Comparison of ENCODE assay signal across 8 cellular contexts in the genomic region with DNA sequence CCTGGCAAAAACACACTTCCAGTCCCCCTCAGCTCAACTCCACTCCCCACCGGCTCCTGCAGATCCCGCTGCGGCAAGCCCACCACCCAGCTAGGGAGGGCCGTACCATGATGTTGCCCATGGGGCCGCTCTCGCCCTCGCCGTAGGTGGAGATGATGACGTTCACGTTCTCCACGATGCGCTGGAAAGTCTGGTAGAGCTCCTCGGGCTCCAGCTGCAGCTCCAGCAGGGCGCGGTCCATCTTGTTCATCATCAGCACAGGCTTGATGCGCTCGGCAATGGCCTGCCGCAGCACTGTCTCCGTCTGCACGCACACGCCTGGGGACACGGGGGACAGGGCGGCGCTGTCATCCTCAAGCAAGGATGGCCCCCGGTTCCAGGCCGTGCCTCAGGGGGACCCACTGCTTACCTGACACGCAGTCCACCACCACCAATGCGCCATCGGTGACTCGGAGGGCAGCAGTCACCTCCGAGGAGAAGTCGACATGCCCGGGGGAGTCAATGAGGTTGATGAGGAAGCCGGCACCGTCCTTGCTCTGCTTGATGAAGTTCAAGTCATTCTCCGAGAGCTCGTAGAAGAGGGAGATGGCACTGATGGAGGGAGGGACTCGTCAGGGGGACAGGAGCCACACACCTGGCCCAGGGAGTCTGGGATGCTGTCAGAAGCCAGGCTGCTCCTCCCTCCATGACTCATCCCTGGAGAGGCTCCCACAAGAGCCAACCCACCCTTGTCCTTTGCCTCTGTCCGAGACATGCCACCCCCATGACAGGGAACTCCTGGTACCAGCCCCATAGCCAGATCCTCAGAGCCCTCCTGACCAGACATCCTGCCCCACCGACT. TPM values are rescaled to one million over a fixed set of nuclear protein-coding genes. Genes with fewer than 3 reads are reported as not detected.
DNase-seq lines count a peak whose midpoint lies in the region; TF ChIP-seq lines count a peak whose summit lies in the region.

No MANE protein-coding gene starts in this region.

- H3K4me1 ChIP-seq in transverse colon = peaks cover 18 to 42% (median 34%) of the 10 kb centered on the region in 4 donors

- H3K9me3 ChIP-seq in transverse colon = no peaks in the 10 kb centered on the region

- peaks cover 63% of the 10 kb centered on the region for H3K4me1 Mint-ChIP-seq in activated naive CD4-positive, alpha-beta T cell treated with anti-CD3 and anti-CD28 coated beads, Interleukin-2, amount 10 ng/mL, durations not matched to agents 7 days and 5 days

- CTCF ChIA-PET in activated naive CD4-positive, alpha-beta T cell treated with anti-CD3 and anti-CD28 coated beads, Interleukin-2, amount 10 ng/mL, durations not matched to agents 7 days and 5 days (lab: Charles Lee) = interaction anchor here (0.7 to 0.9 kb wide), 2 partner anchors 11 to 204 kb away, joined by 3 read pairs; no protein-coding TSS in a partner anchor

- H3K27me3 Mint-ChIP-seq in activated naive CD4-positive, alpha-beta T cell treated with anti-CD3 and anti-CD28 coated beads, Interleukin-2, amount 10 ng/mL, durations not matched to agents 7 days and 5 days = no peaks in the 10 kb centered on the region

- WGBS in transverse colon (ENCODE audit: low coverage in 1 of 2), 2 donors = 89% methylated on average over 40 of the region's 40 CpGs; no CpG with 5 or more reads in 1 of the 2 donors

- TF ChIP-seq EP300 in transverse colon (IDR thresholded peaks at IDR 0.05; ENCODE audit: low read depth) = no peak

- H3K9me3 Mint-ChIP-seq in activated naive CD4-positive, alpha-beta T cell treated with anti-CD3 and anti-CD28 coated beads, Interleukin-2, amount 10 ng/mL, durations not matched to agents 7 days and 5 days = no peaks in the 10 kb centered on the region

- H3K27ac Mint-ChIP-seq in activated naive CD4-positive, alpha-beta T cell treated with anti-CD3 and anti-CD28 coated beads, Interleukin-2, amount 10 ng/mL, durations not matched to agents 7 days and 5 days = peak overlapping the region; percentile 64

- peak overlapping the region; percentile 91 to 94 (median 94) for H3K27ac ChIP-seq in transverse colon

- H3K36me3 ChIP-seq in transverse colon = peaks cover 0 to 61% (median 29%) of the 10 kb centered on the region in 4 donors

- in situ Hi-C loops in transverse colon (cut with MboI; ENCODE audit: low pct_ligation_motif_present in 1 of 4, low pct_unique_long_range_greater_than_20kb in 1 of 4, low sequenced_read_pairs in 3 of 4) = loop anchor here in 2 of 4 donors (10.0 to 25.0 kb wide), 2 partner anchors 154 to 202 kb away; partner anchors contain the start of genes ANKRD24 (in 2 of the 2) and SIRT6 (in 2 of the 2)

- intact Hi-C loops in transverse colon (cut with DNase I; ENCODE audit: low total_unique reads) = no loop called here

- no peak for TF ChIP-seq CTCF in transverse colon (IDR thresholded peaks at IDR 0.05)

- peaks cover 51% of the 10 kb centered on the region for H3K36me3 Mint-ChIP-seq in activated naive CD4-positive, alpha-beta T cell treated with anti-CD3 and anti-CD28 coated beads, Interleukin-2, amount 10 ng/mL, durations not matched to agents 7 days and 5 days

- no peak for TF ChIP-seq POLR2A in transverse colon (IDR thresholded peaks at IDR 0.05)

- H3K4me3 ChIP-seq in transverse colon = peak overlapping the region in 1 of 4 donors; percentile 81

- H3K27me3 ChIP-seq in transverse colon = no peaks in the 10 kb centered on the region

- DNase-seq in stimulated activated CD4-positive, alpha-beta T cell treated with anti-CD3 and anti-CD28 coated beads, Interleukin-2, amount 100 ng/mL, for 24 hours = peak; percentile 34 to 35
- no peak for DNase-seq in stimulated activated CD4-positive, alpha-beta T cell treated with anti-CD3 and anti-CD28 coated beads, Interleukin-1b, Interleukin-23, amount 100 ng/mL, for 48 hours
- DNase-seq in activated naive CD4-positive, alpha-beta T cell treated with anti-CD3 and anti-CD28 coated beads, Interleukin-2, amount 10 ng/mL, durations not matched to agents 7 days and 5 days = peak; percentile 21
- DNase-seq in iPS-NIHi11 (ENCODE audit: low spot score) (peak; percentile 5), transverse colon (no peak), mesenteric fat pad (ENCODE audit: low spot score) (no peak), superior temporal gyrus (ENCODE audit: extremely low spot score) (no peak)
- DNase-seq in stimulated activated CD4-positive, alpha-beta T cell treated with anti-CD3 and anti-CD28 coated beads, Interleukin-4, amount 100 ng/mL, for 4 hours = no peak

- peak overlapping the region; percentile 97 for H3K4me3 Mint-ChIP-seq in activated naive CD4-positive, alpha-beta T cell treated with anti-CD3 and anti-CD28 coated beads, Interleukin-2, amount 10 ng/mL, durations not matched to agents 7 days and 5 days

RNA-seq across cellular contexts. Expression of gene EEF2, which starts 2.3 kb away (rescaled TPM):
- total RNA-seq in transverse colon (1,000 to 10,000 TPM; 1,013 to 1,686 (median 1,532) TPM), mesenteric fat pad (2,131 TPM)

RNA-seq across cellular contexts. Expression of gene DAPK3, which starts 12.0 kb away (rescaled TPM):
- total RNA-seq in transverse colon (10 to 100 TPM; 54.6 to 89.0 (median 82.3) TPM), mesenteric fat pad (56.5 TPM)

RNA-seq across cellular contexts. Expression of gene PIAS4, which starts 24.6 kb away (rescaled TPM):
- total RNA-seq in transverse colon (100 to 1,000 TPM in 1 of 4 donors, 10 to 100 TPM in 3; 15.5 to 110 (median 23.0) TPM), mesenteric fat pad (17.9 TPM)

RNA-seq across cellular contexts. Expression of gene NMRK2, which starts 50.1 kb away (rescaled TPM):
- under 1 TPM in 1 of 4 donors, not detected in 3; 0.41 TPM for total RNA-seq in transverse colon
- total RNA-seq in mesenteric fat pad = not detected

Comparison
In these comparisons a context has a peak if more than half of its experiments do, and no peak if none do; other contexts are left out.
1. DNase-seq: peak in stimulated activated CD4-positive, alpha-beta T cell treated with anti-CD3 and anti-CD28 coated beads, Interleukin-2, amount 100 ng/mL, for 24 hours (2 of 2), activated naive CD4-positive, alpha-beta T cell treated with anti-CD3 and anti-CD28 coated beads, Interleukin-2, amount 10 ng/mL, durations not matched to agents 7 days and 5 days (single experiment) and iPS-NIHi11 (single experiment); none in stimulated activated CD4-positive, alpha-beta T cell treated with anti-CD3 and anti-CD28 coated beads, Interleukin-1b, Interleukin-23, amount 100 ng/mL, for 48 hours (single experiment), transverse colon (single experiment), mesenteric fat pad (single experiment), superior temporal gyrus (single experiment) and stimulated activated CD4-positive, alpha-beta T cell treated with anti-CD3 and anti-CD28 coated beads, Interleukin-4, amount 100 ng/mL, for 4 hours (0 of 2).